In the genomic region with DNA sequence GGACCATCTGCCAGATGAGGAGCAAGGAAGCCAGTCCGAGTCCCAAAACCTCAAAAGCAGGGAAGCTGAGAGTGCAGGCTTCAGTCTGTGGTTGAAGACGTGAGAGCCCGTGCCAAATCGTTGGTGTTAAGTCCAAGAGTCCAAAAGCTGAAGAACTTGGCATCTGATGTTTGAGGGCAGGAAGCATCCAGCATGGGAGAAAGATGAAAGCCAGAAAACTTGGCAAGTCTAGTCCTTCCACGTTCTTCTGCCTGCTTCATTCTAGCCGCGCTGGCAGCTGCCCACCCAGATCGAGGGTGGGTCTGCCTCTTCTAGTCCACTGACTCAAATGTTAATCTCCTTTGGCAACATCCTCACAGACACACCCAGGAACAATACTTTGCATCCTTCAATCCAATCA, we compare ENCODE assay signal across 8 cellular contexts.
DNase-seq lines count a peak whose midpoint lies in the region; ATAC-seq, FAIRE-seq and TF ChIP-seq lines count a peak whose summit lies in the region.
"Not testable (repeated sequence)": the region's sequence is repeated elsewhere in the genome, so short reads cannot be mapped to it uniquely, and the experiment has no call there.

No MANE protein-coding gene starts in this region.

- H3K36me3 ChIP-seq in GM23248 (ENCODE audit: low read depth); H1 (ENCODE audit: control insufficient read depth in 2 of 4, insufficient read depth in 4 of 4, low read length in 3 of 4): not testable (repeated sequence)

- H3K23ac ChIP-seq in H1 (ENCODE audit: insufficient read length): not testable (repeated sequence)

- not testable (repeated sequence) for TF ChIP-seq RAD21 in H1 (IDR thresholded peaks at IDR 0.05 in 1 of 2, conservative IDR thresholded peaks at IDR 0.05 in 1 of 2; ENCODE audit: low read depth in 2 of 2, low read length in 2 of 2)

- H3K27ac ChIP-seq in GM23248; H1 (ENCODE audit: low read depth, low read length): not testable (repeated sequence)

- not testable (repeated sequence) for H3K4me2 ChIP-seq in GM23248 (ENCODE audit: unreplicated experiment); H1 (ENCODE audit: insufficient read depth in 1 of 2, low read depth in 2 of 2, low read length in 2 of 2)

- not testable (repeated sequence) for H4K20me1 ChIP-seq in GM23248 (ENCODE audit: insufficient read depth); H1 (replicated peaks in 1 of 2; ENCODE audit: control insufficient read depth in 1 of 2, insufficient read depth in 2 of 2, low read length in 2 of 2)

- not testable (repeated sequence) for H3K14ac ChIP-seq in H1 (ENCODE audit: insufficient read length)

- ATAC-seq in left cardiac atrium: peak in 1 of 2 donors; percentile 62

- H3K4me3 ChIP-seq in GM23248; astrocyte of the cerebellum (ENCODE audit: low read depth, low read length); H1 (ENCODE audit: extremely low read depth in 1 of 4, insufficient read depth in 2 of 4, low read depth in 3 of 4, low read length in 4 of 4); fibroblast of mammary gland (ENCODE audit: control insufficient read depth, low read depth, low read length): not testable (repeated sequence)

- intact Hi-C loops in left cardiac atrium (cut with DNase I): not testable (repeated sequence)

- peak overlapping the region; percentile 31 for H4K91ac ChIP-seq in H1 (replicated peaks; ENCODE audit: insufficient read length, low read length)

- not testable (repeated sequence) for H3K23me2 ChIP-seq in H1 (ENCODE audit: low read depth, low read length)

- not testable (repeated sequence) for H2BK120ac ChIP-seq in H1 (replicated peaks; ENCODE audit: low read depth, low read length)

- H2BK15ac ChIP-seq in H1 (ENCODE audit: low read length): not testable (repeated sequence)

- not testable (repeated sequence) for H2BK12ac ChIP-seq in H1 (ENCODE audit: low read depth, low read length)

- not testable (repeated sequence) for H3K9ac ChIP-seq in GM23248; H1 (replicated peaks in 1 of 4; ENCODE audit: extremely low read depth in 1 of 4, low read depth in 3 of 4, low read length in 3 of 4)

- not testable (repeated sequence) for H3K79me1 ChIP-seq in H1 (ENCODE audit: low read depth, low read length)

- not testable (repeated sequence) for TF ChIP-seq POLR2A in H1 (IDR thresholded peaks at IDR 0.05; ENCODE audit: control extremely low read depth in 1 of 2, low read depth in 2 of 2, low read length in 2 of 2)

- 9 to 12% methylated on average over 8 of the region's 8 CpGs for WGBS in GM23248 (ENCODE audit: low coverage in 1 of 2, low lambda C conversion rate in 2 of 2, missing lambda C conversion rate in 2 of 2), 2 experiments
- WGBS in H1 (ENCODE audit: extremely low coverage in 1 of 2, insufficient coverage in 1 of 2, insufficient read length in 1 of 2, insufficient replicate concordance in 2 of 2, low coverage in 1 of 2, low lambda C conversion rate in 2 of 2, missing lambda C conversion rate in 1 of 2), 2 experiments: 91% methylated on average over 8 of the region's 8 CpGs; no CpG with 5 or more reads in 1 of the 2 experiments

- not testable (repeated sequence) for FAIRE-seq in H1 (lab: Jason Lieb, UNC)

- H3K27me3 ChIP-seq in GM23248 (replicated peaks; ENCODE audit: insufficient read depth); H1 (replicated peaks in 1 of 4; ENCODE audit: control insufficient read depth in 3 of 4, extremely low read depth in 1 of 4, insufficient read depth in 3 of 4, low read length in 3 of 4): not testable (repeated sequence)

- H2AFZ ChIP-seq in GM23248; H1 (ENCODE audit: low read length): not testable (repeated sequence)

- not testable (repeated sequence) for H4K8ac ChIP-seq in H1 (ENCODE audit: extremely low read depth, insufficient read depth, low read length)

- in situ Hi-C loops in GM23248 (cut with MboI); astrocyte of the cerebellum (cut with HindIII; ENCODE audit: low sequenced_read_pairs): not testable (repeated sequence)

- H3K9me3 ChIP-seq in GM23248 (ENCODE audit: low read depth); H1 (ENCODE audit: insufficient read depth in 2 of 2, low read depth in 1 of 2, low read length in 1 of 2): not testable (repeated sequence)

- not testable (repeated sequence) for H2AK5ac ChIP-seq in H1 (ENCODE audit: low read depth, low read length)

- H3K4ac ChIP-seq in H1 (replicated peaks; ENCODE audit: insufficient read length, low read depth, low read length): not testable (repeated sequence)

- POLR2A ChIA-PET in H1 (lab: Charles Lee; ENCODE audit: partially characterized antibody): not testable (repeated sequence)

- not testable (repeated sequence) for H2BK20ac ChIP-seq in H1 (ENCODE audit: low read length)

- not testable (repeated sequence) for H3K9me2 ChIP-seq in GM23248 (ENCODE audit: insufficient read depth)

- peak; percentile 6 for DNase-seq in AG08395 (ENCODE audit: low spot score)
- peak; percentile 39 for DNase-seq in GM23248
- DNase-seq in NCI-H446 treated with DMSO at 0.1 percent for 48 hours (lab: John Stamatoyannopoulos, UW): peak; percentile 24
- peak; percentile 66 for DNase-seq in astrocyte of the cerebellum (ENCODE audit: low read depth)
- DNase-seq in H1 (ENCODE audit: low read depth in 1 of 2, low spot score in 2 of 2): not testable (repeated sequence)
- DNase-seq in fibroblast of mammary gland (ENCODE audit: low read depth): peak; percentile 2
- DNase-seq in left cardiac atrium: peak; percentile 26
- DNase-seq in renal cortical epithelial cell (ENCODE audit: low read depth): peak; percentile 3

- not testable (repeated sequence) for H3K4me1 ChIP-seq in GM23248 (ENCODE audit: insufficient read depth); H1 (replicated peaks in 1 of 4; ENCODE audit: control insufficient read depth in 3 of 4, insufficient read depth in 4 of 4, low read length in 3 of 4)

- not testable (repeated sequence) for H3F3A ChIP-seq in GM23248 (ENCODE audit: insufficient read depth)

- not testable (repeated sequence) for TF ChIP-seq CTCF in astrocyte of the cerebellum (IDR thresholded peaks at IDR 0.05; ENCODE audit: low read depth, low read length, missing control alignments); H1 (IDR thresholded peaks at IDR 0.05; ENCODE audit: control extremely low read depth in 1 of 3, insufficient read depth in 1 of 3, low read depth in 1 of 3, low read length in 3 of 3); fibroblast of mammary gland (conservative IDR thresholded peaks at IDR 0.05; ENCODE audit: control insufficient read depth, insufficient read depth, low read depth, low read length)

- not testable (repeated sequence) for H3K56ac ChIP-seq in H1 (replicated peaks; ENCODE audit: insufficient read length, low read depth, low read length)

- not testable (repeated sequence) for H3K79me2 ChIP-seq in GM23248 (ENCODE audit: insufficient read depth); H1 (ENCODE audit: control insufficient read depth in 1 of 2, insufficient read depth in 2 of 2, low read length in 2 of 2)

- not testable (repeated sequence) for H2BK5ac ChIP-seq in H1 (ENCODE audit: low read depth, low read length)

- not testable (repeated sequence) for TF ChIP-seq EP300 in H1 (IDR thresholded peaks at IDR 0.05; ENCODE audit: borderline replicate concordance in 1 of 2, low read depth in 2 of 2, low read length in 2 of 2)

- CTCF ChIA-PET in H1 (lab: Charles Lee; ENCODE audit: partially characterized antibody): interaction anchor here (0.7 to 3.9 kb wide), 16 partner anchors 12 to 1185 kb away, joined by 3 to 45 read pairs (median 6); no protein-coding TSS in a partner anchor

- not testable (repeated sequence) for H3K18ac ChIP-seq in H1 (ENCODE audit: extremely low read depth, low read length)

- not testable (repeated sequence) for H4K5ac ChIP-seq in H1 (ENCODE audit: insufficient read length, low read depth, low read length)
